ENCODE assay signal across 40 cellular contexts in genomic region chr4:71995297-71995696, GRCh38. TPM values are rescaled to one million over a fixed set of nuclear protein-coding genes. Genes with fewer than 3 reads are reported as not detected.
"Had no signal": no experiment of that assay in that cellular context is flagged by ENCODE, and none has a peak within 500 bp of the region (broad histone marks: within the 10 kb centered on the region; RNA-seq: fewer than 3 reads in every experiment).

No MANE protein-coding gene starts in this region.

- DNase-seq: Karpas-422, Kasumi-1, MG63, MM.1S, MV-4-11, NCI-H1048, NCI-H1092, NCI-H1092 treated with DMSO at 0.1 percent for 48 hours, NCI-H1105, NCI-H1105 treated with DMSO at 0.1 percent for 48 hours, NCI-H1417, NCI-H1417 treated with DMSO at 0.1 percent for 48 hours, NCI-H1436, NCI-H1436 treated with DMSO at 0.1 percent for 48 hours, NCI-H146, NCI-H1694, NCI-H1694 treated with DMSO at 0.1 percent for 48 hours, NCI-H187, NCI-H187 treated with DMSO at 0.1 percent for 48 hours, NCI-H1930, NCI-H2029, NCI-H2029 treated with DMSO at 0.1 percent for 48 hours, NCI-H2081, NCI-H2081 treated with DMSO at 0.1 percent for 48 hours, NCI-H2107, NCI-H2171, NCI-H2171 treated with DMSO at 0.1 percent for 48 hours, NCI-H2227 treated with DMSO at 0.1 percent for 48 hours, NCI-H226, NCI-H345, NCI-H446, NCI-H446 treated with DMSO at 0.1 percent for 48 hours, NCI-H510A, NCI-H510A treated with DMSO at 0.1 percent for 48 hours, NCI-H524, NCI-H524 treated with DMSO at 0.1 percent for 48 hours had no signal

- H3K9me3 ChIP-seq: MG63 had no signal

- H3K4me3 ChIP-seq: MG63 had no signal

- H3K36me3 ChIP-seq: MG63 had no signal

- H3K27me3 ChIP-seq: MG63 had no signal

RNA-seq across cellular contexts. Expression of gene NPFFR2, which starts 36.5 kb away (rescaled TPM):
- total RNA-seq: LHCN-M2, M059J, MCF 10A, NCI-H460 had no signal
